Comparison of ENCODE assay signal across 24 cellular contexts in the genomic region with DNA sequence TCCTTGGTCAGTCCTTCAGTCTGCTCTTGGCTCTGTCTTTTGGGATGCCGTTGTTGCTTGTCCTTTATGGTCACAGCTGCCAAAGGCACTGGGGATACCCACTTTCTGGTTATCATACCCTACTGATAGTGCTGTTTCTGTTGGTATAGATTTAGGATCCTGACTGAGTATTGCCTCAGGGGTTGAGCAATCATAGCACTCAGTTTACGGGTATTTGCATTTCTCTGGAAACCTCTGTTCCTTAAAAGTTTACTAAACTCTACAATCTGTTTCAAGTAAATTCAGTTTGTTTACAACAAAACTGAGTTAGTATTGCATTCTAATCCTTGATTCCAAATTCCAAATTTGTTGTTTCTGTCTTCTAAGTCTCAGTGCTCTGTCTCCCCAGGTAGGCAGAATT.
"Had no signal": no experiment of that assay in that cellular context is flagged by ENCODE, and none has a peak within 500 bp of the region (broad histone marks: within the 10 kb centered on the region; RNA-seq: fewer than 3 reads in every experiment).

No MANE protein-coding gene starts in this region.

- H3K4me3 ChIP-seq: ascending aorta, body of pancreas, K562 had no signal

- DNase-seq: activated B cell treated with CpG ODN at 0.5 μM for 24 hours; activated CD4-positive, alpha-beta T cell treated with anti-CD3 and anti-CD28 coated beads for 1 hour; activated CD4-positive, alpha-beta T cell treated with anti-CD3 and anti-CD28 coated beads, Interleukin-2, amount 10 ng/mL, durations not matched to agents 24 days and 14 days; activated CD4-positive, alpha-beta T cell treated with anti-CD3 and anti-CD28 coated beads, Interleukin-2, amount 50 U/mL, for 48 hours; activated CD8-positive, alpha-beta memory T cell treated with anti-CD3 and anti-CD28 coated beads, Interleukin-2, amount 10 ng/mL, durations not matched to agents 7 days and 5 days; activated effector memory CD4-positive, alpha-beta T cell treated with Interleukin-2 at 50 U/mL for 16 hours; activated naive CD4-positive, alpha-beta T cell; activated T-cell treated with anti-CD3 and anti-CD28 coated beads, Interleukin-2, amount 50 U/mL, for 24 hours; amniotic stem cell; body of pancreas; central memory CD4-positive, alpha-beta T cell; Karpas-422; NCI-H1105; NCI-H1436; NCI-H187; NCI-H2081; NCI-H446; NCI-H524; PC-3; SHP77; T-helper 17 cell; T-helper 9 cell had no signal

- ATAC-seq: activated CD8-positive, alpha-beta memory T cell treated with anti-CD3 and anti-CD28 coated beads, Interleukin-2, amount 10 ng/mL, durations not matched to agents 7 days and 5 days; body of pancreas; K562; PC-3; T-helper 17 cell had no signal
